14 cellular contexts compared by ENCODE assay signal in the genomic region with DNA sequence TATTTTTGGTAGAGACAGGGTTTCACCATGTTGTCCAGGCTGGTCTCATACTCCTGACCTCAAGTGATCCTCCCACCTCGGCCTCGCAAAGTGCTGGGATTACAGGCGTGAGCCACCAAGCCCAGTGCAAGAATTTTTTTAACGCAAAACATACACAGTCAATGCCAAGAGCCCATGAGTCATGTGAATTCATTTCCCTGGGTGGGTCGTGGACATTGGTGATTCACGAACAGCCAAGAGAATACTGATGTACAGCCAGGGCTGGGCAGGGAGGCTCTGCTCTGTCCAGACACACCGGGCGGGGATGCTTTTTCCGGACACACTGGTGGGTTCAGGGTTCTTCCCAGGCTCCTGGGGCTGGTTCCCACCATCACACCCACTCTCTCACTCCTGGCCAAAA. TPM values are rescaled to one million over a fixed set of nuclear protein-coding genes. Genes with fewer than 3 reads are reported as not detected.
DNase-seq lines count a peak whose midpoint lies in the region; ATAC-seq, FAIRE-seq and TF ChIP-seq lines count a peak whose summit lies in the region.
"Had no signal": no experiment of that assay in that cellular context is flagged by ENCODE, and none has a peak within 500 bp of the region (broad histone marks: within the 10 kb centered on the region; RNA-seq: fewer than 3 reads in every experiment).

No MANE protein-coding gene starts in this region.

- H3K27me3 ChIP-seq in astrocyte (ENCODE audit: insufficient read depth, low read length), result no peaks in the 10 kb centered on the region
- H3K27me3 ChIP-seq: adrenal gland had no signal

- TF ChIP-seq CTCF in astrocyte (IDR thresholded peaks at IDR 0.05; ENCODE audit: insufficient read depth, low read depth, low read length) (no peak), fibroblast of the aortic adventitia (IDR thresholded peaks at IDR 0.05; ENCODE audit: insufficient read depth, low read length) (no peak)

- peaks cover 2% of the 10 kb centered on the region for H3K4me1 Mint-ChIP-seq in astrocyte (ENCODE audit: low read depth, unreplicated experiment)
- H3K4me1 Mint-ChIP-seq in stimulated activated naive CD8-positive, alpha-beta T cell treated with anti-CD3 and anti-CD28 coated beads, Interleukin-15, amount 100 ng/mL, for 72 hours, result peaks cover 21% of the 10 kb centered on the region

- peaks cover 21% of the 10 kb centered on the region for H3K9me3 Mint-ChIP-seq in astrocyte (ENCODE audit: unreplicated experiment)
- peaks cover 0 to 25% of the 10 kb centered on the region in 2 donors for H3K9me3 Mint-ChIP-seq in stimulated activated naive CD8-positive, alpha-beta T cell treated with anti-CD3 and anti-CD28 coated beads, Interleukin-15, amount 100 ng/mL, for 72 hours

- H3K27me3 Mint-ChIP-seq in astrocyte (ENCODE audit: low read depth, unreplicated experiment), result peaks cover 21% of the 10 kb centered on the region
- peaks cover 63% of the 10 kb centered on the region for H3K27me3 Mint-ChIP-seq in stimulated activated naive CD8-positive, alpha-beta T cell treated with anti-CD3 and anti-CD28 coated beads, Interleukin-15, amount 100 ng/mL, for 72 hours

- no peak overlapping the region for H2AFZ ChIP-seq in astrocyte (ENCODE audit: low read depth, low read length)

- FAIRE-seq in astrocyte (lab: Jason Lieb, UNC), result no peak
- FAIRE-seq: GM12891 had no signal

- no peak overlapping the region for H3K27ac ChIP-seq in astrocyte (ENCODE audit: low read depth, low read length)
- H3K27ac ChIP-seq: adrenal gland, psoas muscle had no signal

- peaks cover 8% of the 10 kb centered on the region for H3K36me3 Mint-ChIP-seq in astrocyte (ENCODE audit: low read depth, unreplicated experiment)

- H3K4me3 ChIP-seq in astrocyte (ENCODE audit: insufficient read depth, low read depth, low read length), result no peak overlapping the region
- H3K4me3 ChIP-seq in fibroblast of the aortic adventitia (ENCODE audit: low read depth, low read length), result no peak overlapping the region
- H3K4me3 ChIP-seq: adrenal gland, psoas muscle had no signal

- no peak overlapping the region for H3K27ac Mint-ChIP-seq in astrocyte (ENCODE audit: unreplicated experiment)
- no peak overlapping the region for H3K27ac Mint-ChIP-seq in stimulated activated naive CD8-positive, alpha-beta T cell treated with anti-CD3 and anti-CD28 coated beads, Interleukin-15, amount 100 ng/mL, for 72 hours
- H3K27ac Mint-ChIP-seq: activated CD8-positive, alpha-beta T cell treated with anti-CD3 and anti-CD28 coated beads for 36 hours; CD4-positive, alpha-beta T cell had no signal

- H3K4me1 ChIP-seq in astrocyte (ENCODE audit: insufficient read depth, low read length), result peaks cover 8% of the 10 kb centered on the region
- H3K4me1 ChIP-seq: adrenal gland, psoas muscle had no signal

- H3K9me3 ChIP-seq in astrocyte (ENCODE audit: insufficient read depth, low read depth, low read length), result peaks cover 11% of the 10 kb centered on the region
- H3K9me3 ChIP-seq: adrenal gland had no signal

- no peaks in the 10 kb centered on the region for H3K79me2 ChIP-seq in astrocyte (ENCODE audit: insufficient read depth, low read length)

- no peak overlapping the region for H3K4me3 Mint-ChIP-seq in astrocyte (ENCODE audit: unreplicated experiment)
- no peak overlapping the region for H3K4me3 Mint-ChIP-seq in stimulated activated naive CD8-positive, alpha-beta T cell treated with anti-CD3 and anti-CD28 coated beads, Interleukin-15, amount 100 ng/mL, for 72 hours
- H3K4me3 Mint-ChIP-seq: activated CD8-positive, alpha-beta T cell treated with anti-CD3 and anti-CD28 coated beads for 36 hours; CD4-positive, alpha-beta T cell had no signal

- DNase-seq in HT-29 (ENCODE audit: low spot score) (peak; percentile 61), astrocyte (ENCODE audit: low read depth) (peak; percentile 78), fibroblast of the aortic adventitia (ENCODE audit: low read depth) (peak; percentile 86), stromal cell of bone marrow (ENCODE audit: low read depth) (peak; percentile 74), iPS-NIHi11 (ENCODE audit: low spot score) (no peak)
- DNase-seq in stimulated activated CD4-positive, alpha-beta T cell treated with anti-CD3 and anti-CD28 coated beads, Interleukin-4, amount 100 ng/mL, for 1 hour, result no peak
- DNase-seq in stimulated activated naive CD8-positive, alpha-beta T cell treated with anti-CD3 and anti-CD28 coated beads, Interleukin-15, amount 100 ng/mL, for 72 hours, result no peak
- DNase-seq: activated CD8-positive, alpha-beta T cell treated with anti-CD3 and anti-CD28 coated beads for 36 hours; adrenal gland; CD4-positive, alpha-beta T cell; hippocampal formation; psoas muscle had no signal

- H4K20me1 ChIP-seq in astrocyte (ENCODE audit: insufficient read depth, low read length), result no peaks in the 10 kb centered on the region

- H3K36me3 ChIP-seq in astrocyte (ENCODE audit: insufficient read depth, low read length), result no peaks in the 10 kb centered on the region
- H3K36me3 ChIP-seq: adrenal gland had no signal

- no peak overlapping the region for H3K9ac ChIP-seq in astrocyte (ENCODE audit: low read length)

- no peak for ATAC-seq in stimulated activated naive CD8-positive, alpha-beta T cell treated with anti-CD3 and anti-CD28 coated beads, Interleukin-15, amount 100 ng/mL, for 72 hours
- ATAC-seq: activated CD8-positive, alpha-beta T cell treated with anti-CD3 and anti-CD28 coated beads for 36 hours; psoas muscle had no signal

- peak overlapping the region; percentile 3 for H3K4me2 ChIP-seq in astrocyte (ENCODE audit: low read length)

RNA-seq across cellular contexts. Expression of a gene that starts 17.7 kb away (rescaled TPM):
- total RNA-seq in HT-29 (2014; rRNA removed; shearing (Covaris generic)), result not detected in 2 replicates
- total RNA-seq in astrocyte, result not detected in 2 replicates
- not detected in 2 replicates for total RNA-seq in fibroblast of the aortic adventitia (ENCODE audit: low replicate concordance)
- total RNA-seq: activated CD8-positive, alpha-beta T cell treated with anti-CD3 and anti-CD28 coated beads for 36 hours; CD4-positive, alpha-beta T cell had no signal

RNA-seq across cellular contexts. Expression of a gene that starts 56.8 kb away (rescaled TPM):
- total RNA-seq in HT-29 (2014; rRNA removed; shearing (Covaris generic)), result 0.10 TPM in 1 of 2 replicates, not detected in the other
- 0.32 and 1.1 TPM in 2 replicates for total RNA-seq in astrocyte
- total RNA-seq in fibroblast of the aortic adventitia (ENCODE audit: low replicate concordance), result 0.18 and 0.90 TPM in 2 replicates
- total RNA-seq: activated CD8-positive, alpha-beta T cell treated with anti-CD3 and anti-CD28 coated beads for 36 hours; CD4-positive, alpha-beta T cell; psoas muscle; SK-MEL-5 had no signal

Comparison
In these comparisons a context has a peak if more than half of its experiments do, and no peak if none do; other contexts are left out.
1. DNase-seq: peak in HT-29 (single experiment), astrocyte (single experiment), fibroblast of the aortic adventitia (single experiment) and stromal cell of bone marrow (single experiment); none in stimulated activated CD4-positive, alpha-beta T cell treated with anti-CD3 and anti-CD28 coated beads, Interleukin-4, amount 100 ng/mL, for 1 hour (single experiment), stimulated activated naive CD8-positive, alpha-beta T cell treated with anti-CD3 and anti-CD28 coated beads, Interleukin-15, amount 100 ng/mL, for 72 hours (0 of 2) and iPS-NIHi11 (single experiment).